ENCODE assay signal across 35 cellular contexts in genomic region chr3:165697910-165698309, GRCh38.
"Had no signal": no experiment of that assay in that cellular context is flagged by ENCODE, and none has a peak within 500 bp of the region (broad histone marks: within the 10 kb centered on the region; RNA-seq: fewer than 3 reads in every experiment).

No MANE protein-coding gene starts in this region.

- H3K27me3 ChIP-seq: MG63 had no signal

- H3K36me3 ChIP-seq: MG63 had no signal

- H3K4me3 ChIP-seq: MG63 had no signal

- DNase-seq: Karpas-422, Kasumi-1, MG63, MM.1S, MV-4-11, NCI-H1048, NCI-H1092, NCI-H1092 treated with DMSO at 0.1 percent for 48 hours, NCI-H1105, NCI-H1105 treated with DMSO at 0.1 percent for 48 hours, NCI-H1417, NCI-H1417 treated with DMSO at 0.1 percent for 48 hours, NCI-H1436, NCI-H1436 treated with DMSO at 0.1 percent for 48 hours, NCI-H146, NCI-H1694, NCI-H1694 treated with DMSO at 0.1 percent for 48 hours, NCI-H187, NCI-H187 treated with DMSO at 0.1 percent for 48 hours, NCI-H1930, NCI-H2029, NCI-H2029 treated with DMSO at 0.1 percent for 48 hours, NCI-H2081, NCI-H2081 treated with DMSO at 0.1 percent for 48 hours, NCI-H2107, NCI-H2171, NCI-H2171 treated with DMSO at 0.1 percent for 48 hours, NCI-H2227 treated with DMSO at 0.1 percent for 48 hours, NCI-H226, NCI-H345, NCI-H446, NCI-H446 treated with DMSO at 0.1 percent for 48 hours, NCI-H510A, NCI-H510A treated with DMSO at 0.1 percent for 48 hours, NCI-H524 had no signal
